22 cellular contexts compared by ENCODE assay signal in the genomic region with DNA sequence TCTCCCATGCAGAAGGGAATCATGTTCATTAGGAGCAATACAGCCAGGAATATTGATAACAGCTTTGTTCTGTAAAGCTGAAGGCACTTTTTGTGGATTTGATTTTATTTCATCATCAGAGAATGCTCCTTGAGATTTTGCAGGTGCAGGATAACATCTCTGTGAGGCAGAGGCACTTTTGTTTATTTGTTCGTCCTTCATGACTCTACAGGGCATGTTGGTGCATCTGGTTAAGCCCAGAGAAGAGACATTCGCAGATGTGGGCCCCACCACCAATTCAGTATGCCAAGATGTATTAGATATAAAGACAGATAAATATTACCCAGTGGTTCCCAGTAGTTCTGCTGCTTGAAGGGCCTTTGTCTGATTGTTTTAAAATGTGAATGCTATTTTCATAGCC.
"Had no signal": no experiment of that assay in that cellular context is flagged by ENCODE, and none has a peak within 500 bp of the region (broad histone marks: within the 10 kb centered on the region; RNA-seq: fewer than 3 reads in every experiment).

No MANE protein-coding gene starts in this region.

- H3K4me2 ChIP-seq: neural progenitor cell had no signal

- H3K4me3 Mint-ChIP-seq: activated B cell treated with CpG ODN at 0.5 μM for 24 hours; activated CD4-positive, alpha-beta memory T cell treated with anti-CD3 and anti-CD28 coated beads, Interleukin-2, amount 10 ng/mL, durations not matched to agents 7 days and 5 days; activated CD8-positive, alpha-beta memory T cell treated with anti-CD3 and anti-CD28 coated beads, Interleukin-2, amount 10 ng/mL, durations not matched to agents 7 days and 5 days; activated naive CD8-positive, alpha-beta T cell; endodermal cell; naive thymus-derived CD4-positive, alpha-beta T cell; neural progenitor cell; stimulated activated naive CD8-positive, alpha-beta T cell treated with anti-CD3 and anti-CD28 coated beads, Interleukin-15, amount 100 ng/mL, for 72 hours had no signal

- H3K9me3 ChIP-seq: colonic mucosa, prostate gland, suprapubic skin, transverse colon, vagina had no signal

- H3K36me3 ChIP-seq: colonic mucosa, neural progenitor cell, prostate gland, suprapubic skin, transverse colon, vagina had no signal

- H3K36me3 Mint-ChIP-seq: activated CD8-positive, alpha-beta memory T cell treated with anti-CD3 and anti-CD28 coated beads, Interleukin-2, amount 10 ng/mL, durations not matched to agents 7 days and 5 days; activated naive CD8-positive, alpha-beta T cell; naive thymus-derived CD4-positive, alpha-beta T cell; neural progenitor cell had no signal

- H3K27me3 ChIP-seq: colonic mucosa, neural progenitor cell, suprapubic skin, transverse colon, vagina had no signal

- H2AFZ ChIP-seq: neural progenitor cell had no signal

- H3K27ac Mint-ChIP-seq: activated B cell treated with CpG ODN at 0.5 μM for 24 hours; activated CD4-positive, alpha-beta memory T cell treated with anti-CD3 and anti-CD28 coated beads, Interleukin-2, amount 10 ng/mL, durations not matched to agents 7 days and 5 days; activated CD8-positive, alpha-beta memory T cell treated with anti-CD3 and anti-CD28 coated beads, Interleukin-2, amount 10 ng/mL, durations not matched to agents 7 days and 5 days; activated naive CD8-positive, alpha-beta T cell; endodermal cell; naive thymus-derived CD4-positive, alpha-beta T cell; neural progenitor cell; stimulated activated naive CD8-positive, alpha-beta T cell treated with anti-CD3 and anti-CD28 coated beads, Interleukin-15, amount 100 ng/mL, for 72 hours had no signal

- H3K9me3 Mint-ChIP-seq: activated B cell treated with CpG ODN at 0.5 μM for 24 hours; activated CD4-positive, alpha-beta memory T cell treated with anti-CD3 and anti-CD28 coated beads, Interleukin-2, amount 10 ng/mL, durations not matched to agents 7 days and 5 days had no signal

- H3K4me1 ChIP-seq: colonic mucosa, neural progenitor cell, prostate gland, suprapubic skin, transverse colon, vagina had no signal

- H3K4me3 ChIP-seq: colonic mucosa, neural progenitor cell, prostate gland, suprapubic skin, transverse colon, vagina had no signal

- H3K9ac ChIP-seq: neural progenitor cell had no signal

- DNase-seq: activated B cell treated with CpG ODN at 0.5 μM for 24 hours; activated CD4-positive, alpha-beta memory T cell treated with anti-CD3 and anti-CD28 coated beads, Interleukin-2, amount 10 ng/mL, durations not matched to agents 7 days and 5 days; activated CD4-positive, alpha-beta T cell treated with anti-CD3 and anti-CD28 coated beads for 4 hours; activated CD8-positive, alpha-beta memory T cell treated with anti-CD3 and anti-CD28 coated beads, Interleukin-2, amount 10 ng/mL, durations not matched to agents 7 days and 5 days; amniotic stem cell; central memory CD4-positive, alpha-beta T cell; colonic mucosa; endodermal cell; glutamatergic neuron; hippocampal formation; left cardiac atrium; mesendoderm; naive thymus-derived CD4-positive, alpha-beta T cell; right cardiac atrium; stimulated activated naive CD8-positive, alpha-beta T cell treated with anti-CD3 and anti-CD28 coated beads, Interleukin-15, amount 100 ng/mL, for 72 hours; transverse colon had no signal

- H3K27ac ChIP-seq: colonic mucosa, epithelial cell of prostate, neural progenitor cell, prostate gland, suprapubic skin, transverse colon, vagina had no signal

- ATAC-seq: activated CD8-positive, alpha-beta memory T cell treated with anti-CD3 and anti-CD28 coated beads, Interleukin-2, amount 10 ng/mL, durations not matched to agents 7 days and 5 days; left cardiac atrium; naive thymus-derived CD4-positive, alpha-beta T cell; right cardiac atrium; stimulated activated naive CD8-positive, alpha-beta T cell treated with anti-CD3 and anti-CD28 coated beads, Interleukin-15, amount 100 ng/mL, for 72 hours had no signal

- H3K4me1 Mint-ChIP-seq: activated B cell treated with CpG ODN at 0.5 μM for 24 hours; activated CD4-positive, alpha-beta memory T cell treated with anti-CD3 and anti-CD28 coated beads, Interleukin-2, amount 10 ng/mL, durations not matched to agents 7 days and 5 days; activated CD8-positive, alpha-beta memory T cell treated with anti-CD3 and anti-CD28 coated beads, Interleukin-2, amount 10 ng/mL, durations not matched to agents 7 days and 5 days; naive thymus-derived CD4-positive, alpha-beta T cell; neural progenitor cell; stimulated activated naive CD8-positive, alpha-beta T cell treated with anti-CD3 and anti-CD28 coated beads, Interleukin-15, amount 100 ng/mL, for 72 hours had no signal

- H3K27me3 Mint-ChIP-seq: activated B cell treated with CpG ODN at 0.5 μM for 24 hours; activated CD4-positive, alpha-beta memory T cell treated with anti-CD3 and anti-CD28 coated beads, Interleukin-2, amount 10 ng/mL, durations not matched to agents 7 days and 5 days; activated CD8-positive, alpha-beta memory T cell treated with anti-CD3 and anti-CD28 coated beads, Interleukin-2, amount 10 ng/mL, durations not matched to agents 7 days and 5 days; activated naive CD8-positive, alpha-beta T cell; naive thymus-derived CD4-positive, alpha-beta T cell; stimulated activated naive CD8-positive, alpha-beta T cell treated with anti-CD3 and anti-CD28 coated beads, Interleukin-15, amount 100 ng/mL, for 72 hours had no signal
